8 cellular contexts compared by ENCODE assay signal in the genomic region with DNA sequence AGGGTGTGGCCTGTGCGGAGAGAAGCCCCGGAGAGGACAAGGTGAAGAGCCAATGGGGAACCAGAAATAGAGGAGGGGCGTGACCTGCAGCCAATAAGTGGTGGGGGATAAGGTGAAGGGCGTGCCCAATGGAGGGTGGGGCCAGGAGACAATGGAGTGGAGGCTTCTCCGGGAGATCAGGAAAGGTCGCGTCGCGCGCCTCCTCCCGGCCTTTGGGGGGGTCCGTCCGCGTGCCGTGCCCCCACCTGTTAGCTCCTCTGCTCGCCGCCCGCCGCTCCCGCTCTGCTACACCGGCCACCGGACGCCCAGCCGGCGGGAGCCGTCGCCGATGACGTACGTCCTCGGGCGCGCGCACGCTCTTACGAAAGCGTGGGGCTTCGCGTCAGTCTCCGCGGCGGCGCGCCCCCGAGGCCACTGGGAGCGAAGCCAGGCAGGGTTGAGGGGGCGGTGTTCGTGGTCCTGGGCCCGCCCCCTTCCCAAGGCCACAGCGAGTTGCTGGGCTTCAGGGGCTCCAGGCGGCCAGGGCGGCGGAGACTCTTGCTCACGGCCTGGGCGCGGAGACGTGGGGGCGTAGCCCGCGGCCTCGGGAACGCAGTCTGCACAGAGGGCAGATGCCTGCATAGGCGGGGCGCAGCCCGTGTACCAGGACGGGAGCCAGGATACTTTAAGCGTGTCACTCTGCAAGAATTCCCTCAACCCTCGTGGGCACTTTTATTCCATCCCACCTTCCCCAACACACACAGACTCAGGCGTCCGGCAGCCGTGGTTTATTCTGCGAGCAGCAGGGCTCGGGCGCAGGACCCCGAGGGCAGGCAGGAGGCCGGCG. TPM values are rescaled to one million over a fixed set of nuclear protein-coding genes. Genes with fewer than 3 reads are reported as not detected.
DNase-seq lines count a peak whose midpoint lies in the region; ATAC-seq, FAIRE-seq and TF ChIP-seq lines count a peak whose summit lies in the region.

A gene (minus strand): TSS at position 337 of the 826 bp plus-strand sequence. CDS start 3,353 bp downstream, outside the sequence.

- DNase-seq in AG08396 (ENCODE audit: low spot score) (peak; percentile 99), NCI-H226 (peak; percentile 91), bronchial epithelial cell (ENCODE audit: low read depth) (peak; percentile 96), immature natural killer cell (peak; percentile 93 to 96 (median 95)), smooth muscle cell (lab: John Stamatoyannopoulos, UW; ENCODE audit: unreplicated experiment) (peak; percentile 94)

- H3K36me3 ChIP-seq in bronchial epithelial cell (ENCODE audit: control insufficient read depth, insufficient read depth, low read length) (no peaks in the 10 kb centered on the region), smooth muscle cell (ENCODE audit: low read depth) (no peaks in the 10 kb centered on the region)

- no peak for TF ChIP-seq CTCF in WI38 (IDR thresholded peaks at IDR 0.05; ENCODE audit: low read depth, low read length)
- TF ChIP-seq CTCF in bronchial epithelial cell (IDR thresholded peaks at IDR 0.05; ENCODE audit: insufficient read depth, low read length, severe bottlenecking), result no peak
- TF ChIP-seq CTCF in smooth muscle cell (IDR thresholded peaks at IDR 0.05; ENCODE audit: borderline replicate concordance, insufficient read depth, poor library complexity, severe bottlenecking), result no peak

- FAIRE-seq in bronchial epithelial cell (lab: Jason Lieb, UNC), result no peak

- peaks cover 2 to 9% (median 7%) of the 10 kb centered on the region in 3 donors for H3K27me3 Mint-ChIP-seq in immature natural killer cell (ENCODE audit: low read depth in 3 of 3)

- peak within 1 kb of the TSS; percentile 43 for H2AFZ ChIP-seq in smooth muscle cell (ENCODE audit: low read depth)

- peak within 1 kb of the TSS in 4 of 5 donors; percentile 4 to 74 (median 40) for H3K4me3 Mint-ChIP-seq in immature natural killer cell

- peaks cover 10% of the 10 kb centered on the region for H3K79me2 ChIP-seq in smooth muscle cell (ENCODE audit: low read depth)

- ATAC-seq in GM19023 (IDR thresholded peaks at IDR 0.05; ENCODE audit: unreplicated experiment), result peak; percentile 95
- ATAC-seq in HG03196 (IDR thresholded peaks at IDR 0.05; ENCODE audit: unreplicated experiment), result peak; percentile 86

- peak within 1 kb of the TSS; percentile 94 for H3K27ac ChIP-seq in smooth muscle cell (ENCODE audit: low read depth)

- no peaks in the 10 kb centered on the region for H3K27me3 ChIP-seq in bronchial epithelial cell (ENCODE audit: control insufficient read depth, insufficient read depth, low read length)
- H3K27me3 ChIP-seq in smooth muscle cell (ENCODE audit: low read depth), result no peaks in the 10 kb centered on the region

- WGBS in smooth muscle cell (ENCODE audit: low lambda C conversion rate), result under 1% methylated on average over 63 of the region's 77 CpGs

- H3K4me3 ChIP-seq in WI38 (ENCODE audit: low read depth, low read length) (peak within 1 kb of the TSS; percentile 78), bronchial epithelial cell (ENCODE audit: low read depth, low read length) (peak within 1 kb of the TSS; percentile 78), smooth muscle cell (peak within 1 kb of the TSS; percentile 63)

- peaks cover 13% of the 10 kb centered on the region for H3K4me1 ChIP-seq in smooth muscle cell (ENCODE audit: low read depth)

- no peaks in the 10 kb centered on the region for H3K9me3 Mint-ChIP-seq in immature natural killer cell

- H3K4me1 Mint-ChIP-seq in immature natural killer cell, result peaks cover 10% of the 10 kb centered on the region in 2 donors

- peak within 1 kb of the TSS in 1 of 6 donors; percentile 45 for H3K27ac Mint-ChIP-seq in immature natural killer cell

- H3F3A ChIP-seq in smooth muscle cell (ENCODE audit: low read depth), result no peaks in the 10 kb centered on the region

- H3K9me3 ChIP-seq in smooth muscle cell (replicated peaks; ENCODE audit: low read depth), result no peaks in the 10 kb centered on the region

- peak within 1 kb of the TSS; percentile 96 for H3K9ac ChIP-seq in smooth muscle cell (ENCODE audit: low read depth)

- peak within 1 kb of the TSS; percentile 90 for H3K4me2 ChIP-seq in smooth muscle cell

- no peaks in the 10 kb centered on the region for H3K36me3 Mint-ChIP-seq in immature natural killer cell

- peaks cover 24% of the 10 kb centered on the region for H4K20me1 ChIP-seq in smooth muscle cell (ENCODE audit: low read depth)

RNA-seq across cellular contexts. Expression of the gene that starts here (rescaled TPM):
- total RNA-seq in bronchial epithelial cell (5.5 and 5.8 TPM in 2 replicates), smooth muscle cell (24.0 and 31.8 TPM in 2 replicates)
- polyA plus RNA-seq in immature natural killer cell (under 1 TPM in 1 of 3 donors, not detected in 2; 1.00 TPM), smooth muscle cell (24.7 and 28.5 TPM in 2 replicates)

Comparison
In these comparisons a context has a peak if more than half of its experiments do, and no peak if none do; other contexts are left out.
1. Peak in every context shown above with its lines: DNase-seq, ATAC-seq, H3K4me3 ChIP-seq and H3K27ac ChIP-seq.
2. RNA of the gene that starts here (polyA plus RNA-seq): 24.7 to 28.5 TPM in smooth muscle cell; 1.00 TPM in immature natural killer cell; every median in the first group is over 10 times any median in the second.
3. Peak in DNase-seq in immature natural killer cell; RNA of the gene not detected or under 1 TPM.